Comparison of ENCODE assay signal across 29 cellular contexts in the genomic region with DNA sequence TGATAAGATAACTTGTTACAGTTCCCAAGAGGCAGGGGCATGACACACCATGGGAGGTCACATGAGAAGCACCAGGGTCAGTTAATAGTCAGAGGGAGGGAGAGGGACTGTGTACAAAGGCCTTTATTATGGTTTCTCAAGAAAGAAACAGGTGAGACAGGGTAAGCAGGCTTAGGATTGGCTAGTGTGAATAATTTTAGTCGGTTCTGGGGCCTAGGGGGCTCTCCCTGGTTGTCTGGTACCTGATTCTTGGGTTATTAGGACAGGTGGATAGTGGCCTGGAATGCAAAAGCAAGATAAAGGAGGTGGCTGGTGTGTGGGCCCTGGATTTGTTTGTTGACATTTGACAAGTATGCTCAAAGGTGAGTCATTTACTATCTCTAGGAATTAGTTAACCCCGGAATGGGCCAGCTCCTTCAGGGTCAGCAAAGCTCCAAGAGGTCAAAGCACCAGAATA. TPM values are rescaled to one million over a fixed set of nuclear protein-coding genes. Genes with fewer than 3 reads are reported as not detected.
DNase-seq lines count a peak whose midpoint lies in the region; ATAC-seq and TF ChIP-seq lines count a peak whose summit lies in the region.
"Had no signal": no experiment of that assay in that cellular context is flagged by ENCODE, and none has a peak within 500 bp of the region (broad histone marks: within the 10 kb centered on the region; RNA-seq: fewer than 3 reads in every experiment).

No MANE protein-coding gene starts in this region.

- no peak overlapping the region for H3K4me3 ChIP-seq in right atrium auricular region
- H3K4me3 ChIP-seq in Panc1 (ENCODE audit: low read depth in 2 of 2, low read length in 2 of 2): no peak overlapping the region
- H3K4me3 ChIP-seq in CD8-positive, alpha-beta T cell (ENCODE audit: low read depth, low read length): no peak overlapping the region
- no peak overlapping the region for H3K4me3 ChIP-seq in BE2C (ENCODE audit: low read depth, low read length)
- H3K4me3 ChIP-seq: ascending aorta, SJSA1, spleen, thyroid gland had no signal

- H3K4me3 Mint-ChIP-seq in activated naive CD8-positive, alpha-beta T cell treated with anti-CD3 and anti-CD28 coated beads, Interleukin-2, amount 50 U/mL, for 24 hours: no peak overlapping the region
- no peak overlapping the region for H3K4me3 Mint-ChIP-seq in CD8-positive, alpha-beta T cell
- H3K4me3 Mint-ChIP-seq: dendritic cell treated with granulocyte-macrophage colony-stimulating factor and Interleukin-4, amounts not matched to agents 40 ng/mL and 50 ng/mL, for 4 days; T-helper 1 cell treated with Interleukin-12 subunit alpha and Interleukin-12 subunit beta and Interleukin-4 antibody, amounts not matched to agents 30 μg/mL and 1 μg/mL, for 36 hours had no signal

- in situ Hi-C loops in Panc1 (cut with HindIII; ENCODE audit: low pct_unique_long_range_greater_than_20kb, low sequenced_read_pairs): no loop called here

- H3K27ac Mint-ChIP-seq in activated naive CD8-positive, alpha-beta T cell treated with anti-CD3 and anti-CD28 coated beads, Interleukin-2, amount 50 U/mL, for 24 hours: no peak overlapping the region
- H3K27ac Mint-ChIP-seq in CD8-positive, alpha-beta T cell: no peak overlapping the region
- H3K27ac Mint-ChIP-seq: activated naive CD4-positive, alpha-beta T cell treated with anti-CD3 and anti-CD28 coated beads, Interleukin-2, amount 50 U/mL, for 72 hours; dendritic cell treated with granulocyte-macrophage colony-stimulating factor and Interleukin-4, amounts not matched to agents 40 ng/mL and 50 ng/mL, for 4 days; T-helper 1 cell treated with Interleukin-12 subunit alpha and Interleukin-12 subunit beta and Interleukin-4 antibody, amounts not matched to agents 30 μg/mL and 1 μg/mL, for 36 hours had no signal

- intact Hi-C loops in Right ventricle myocardium superior (cut with DNase I): no loop called here
- intact Hi-C loops in Panc1 (cut with micrococcal nuclease; ENCODE audit: unreplicated experiment): no loop called here
- intact Hi-C loops in CD8-positive, alpha-beta T cell (cut with DNase I, micrococcal nuclease): no loop called here

- no peaks in the 10 kb centered on the region for H3K36me3 ChIP-seq in right atrium auricular region
- H3K36me3 ChIP-seq in Panc1 (ENCODE audit: control insufficient read depth, insufficient read depth, low read length): no peaks in the 10 kb centered on the region
- H3K36me3 ChIP-seq in CD8-positive, alpha-beta T cell (ENCODE audit: insufficient read depth, low read length): no peaks in the 10 kb centered on the region
- H3K36me3 ChIP-seq in BE2C: no peaks in the 10 kb centered on the region
- H3K36me3 ChIP-seq: ascending aorta, neutrophil, SJSA1, spleen, thyroid gland had no signal

- POLR2A ChIA-PET in Panc1 (lab: Charles Lee): no interaction called here
- POLR2A ChIA-PET in CD8-positive, alpha-beta T cell (lab: Charles Lee): no interaction called here

- no peaks in the 10 kb centered on the region for H3K9me3 Mint-ChIP-seq in activated naive CD8-positive, alpha-beta T cell treated with anti-CD3 and anti-CD28 coated beads, Interleukin-2, amount 50 U/mL, for 24 hours
- H3K9me3 Mint-ChIP-seq in CD8-positive, alpha-beta T cell: peaks cover 3% of the 10 kb centered on the region
- H3K9me3 Mint-ChIP-seq: activated naive CD4-positive, alpha-beta T cell treated with anti-CD3 and anti-CD28 coated beads, Interleukin-2, amount 50 U/mL, for 72 hours; T-helper 1 cell treated with Interleukin-12 subunit alpha and Interleukin-12 subunit beta and Interleukin-4 antibody, amounts not matched to agents 30 μg/mL and 1 μg/mL, for 36 hours had no signal

- TF ChIP-seq CTCF in right atrium auricular region (IDR thresholded peaks at IDR 0.05) (no peak), Panc1 (IDR thresholded peaks at IDR 0.05) (no peak), BE2C (IDR thresholded peaks at IDR 0.05; ENCODE audit: low read depth, low read length) (no peak)
- no peak for TF ChIP-seq CTCF in CD8-positive, alpha-beta T cell (IDR thresholded peaks at IDR 0.05)

- BruUV-seq in Panc1 (replicated peaks; lab: Mats Ljungman, UMichigan): no TSS peak

- H3K27ac ChIP-seq in right atrium auricular region (no peak overlapping the region), Panc1 (ENCODE audit: low read length) (no peak overlapping the region)
- H3K27ac ChIP-seq in CD8-positive, alpha-beta T cell (ENCODE audit: low read depth, low read length): no peak overlapping the region
- H3K27ac ChIP-seq: ascending aorta, epithelial cell of prostate, KMS-11, neutrophil, SJSA1, spleen, thyroid gland had no signal

- ATAC-seq in Right ventricle myocardium superior (ENCODE audit: poor library complexity): no peak
- ATAC-seq in Panc1: peak; percentile 53; the same call in 1 of the 2 replicates
- ATAC-seq in activated naive CD8-positive, alpha-beta T cell treated with anti-CD3 and anti-CD28 coated beads, Interleukin-2, amount 50 U/mL, for 24 hours: no peak
- no peak for ATAC-seq in CD8-positive, alpha-beta T cell
- ATAC-seq: activated naive CD4-positive, alpha-beta T cell treated with anti-CD3 and anti-CD28 coated beads, Interleukin-2, amount 50 U/mL, for 72 hours; stimulated activated naive CD8-positive, alpha-beta T cell treated with anti-CD3 and anti-CD28 coated beads, Interleukin-15, Interleukin-2, amounts not matched to agents 100 U/mL and 50 U/mL, for 24 hours had no signal

- peaks cover 2% of the 10 kb centered on the region for H3K4me1 Mint-ChIP-seq in activated naive CD8-positive, alpha-beta T cell treated with anti-CD3 and anti-CD28 coated beads, Interleukin-2, amount 50 U/mL, for 24 hours
- peaks cover 3% of the 10 kb centered on the region for H3K4me1 Mint-ChIP-seq in CD8-positive, alpha-beta T cell (ENCODE audit: low read depth)

- peaks cover 0 to 8% of the 10 kb centered on the region in 2 donors for H3K27me3 ChIP-seq in right atrium auricular region
- H3K27me3 ChIP-seq in Panc1 (ENCODE audit: control insufficient read depth, insufficient read depth, low read length): no peaks in the 10 kb centered on the region
- peaks cover 10% of the 10 kb centered on the region for H3K27me3 ChIP-seq in CD8-positive, alpha-beta T cell (ENCODE audit: insufficient read depth, low read length)
- H3K27me3 ChIP-seq in BE2C: peaks cover 12% of the 10 kb centered on the region

- CTCF ChIA-PET in Panc1 (lab: Charles Lee): no interaction called here
- CTCF ChIA-PET in CD8-positive, alpha-beta T cell (lab: Charles Lee): interaction anchor here (1.0 kb wide), 1 partner anchor 11 kb away, joined by 3 read pairs; no protein-coding TSS in a partner anchor

- H3K27me3 Mint-ChIP-seq in activated naive CD8-positive, alpha-beta T cell treated with anti-CD3 and anti-CD28 coated beads, Interleukin-2, amount 50 U/mL, for 24 hours: peaks cover 44% of the 10 kb centered on the region
- H3K27me3 Mint-ChIP-seq in CD8-positive, alpha-beta T cell (ENCODE audit: low read depth): peaks cover 46% of the 10 kb centered on the region

- peaks cover 3% of the 10 kb centered on the region for H3K36me3 Mint-ChIP-seq in activated naive CD8-positive, alpha-beta T cell treated with anti-CD3 and anti-CD28 coated beads, Interleukin-2, amount 50 U/mL, for 24 hours (ENCODE audit: low read depth)
- H3K36me3 Mint-ChIP-seq in CD8-positive, alpha-beta T cell: no peaks in the 10 kb centered on the region

- DNase-seq in right atrium auricular region (ENCODE audit: low spot score) (peak; percentile 16), Right ventricle myocardium superior (no peak), Panc1 (ENCODE audit: low read depth, low spot score) (no peak), kidney tubule cell (ENCODE audit: low spot score) (peak; percentile 55), HPDE6-E6E7 (ENCODE audit: extremely low spot score) (no peak), BE2C (no peak)
- no peak for DNase-seq in activated naive CD8-positive, alpha-beta T cell treated with anti-CD3 and anti-CD28 coated beads, Interleukin-2, amount 50 U/mL, for 24 hours
- DNase-seq in CD8-positive, alpha-beta T cell: no peak
- DNase-seq: 8988T; activated CD4-positive, alpha-beta T cell treated with anti-CD3 and anti-CD28 coated beads for 4 hours; AML-193; caudate nucleus; EL; NCI-H1048; NCI-H2081; NCI-H345; retina; spleen; stimulated activated CD4-positive, alpha-beta T cell treated with anti-CD3 and anti-CD28 coated beads, Interleukin-4, amount 100 ng/mL, for 1 hour; stimulated activated naive CD8-positive, alpha-beta T cell treated with anti-CD3 and anti-CD28 coated beads, Interleukin-15, Interleukin-2, amounts not matched to agents 100 U/mL and 50 U/mL, for 24 hours; thyroid gland had no signal

- peaks cover 0 to 9% of the 10 kb centered on the region in 2 donors for H3K4me1 ChIP-seq in right atrium auricular region
- H3K4me1 ChIP-seq in Panc1 (ENCODE audit: control insufficient read depth, insufficient read depth, low read length): no peaks in the 10 kb centered on the region
- H3K4me1 ChIP-seq in CD8-positive, alpha-beta T cell (ENCODE audit: insufficient read depth, low read length): no peaks in the 10 kb centered on the region
- no peaks in the 10 kb centered on the region for H3K4me1 ChIP-seq in BE2C
- H3K4me1 ChIP-seq: SJSA1 had no signal

- H3K9me3 ChIP-seq in right atrium auricular region: no peaks in the 10 kb centered on the region
- H3K9me3 ChIP-seq in Panc1 (ENCODE audit: control insufficient read depth, insufficient read depth, low read depth, low read length): no peaks in the 10 kb centered on the region
- no peaks in the 10 kb centered on the region for H3K9me3 ChIP-seq in CD8-positive, alpha-beta T cell (ENCODE audit: low read length)
- peaks cover 3% of the 10 kb centered on the region for H3K9me3 ChIP-seq in BE2C
- H3K9me3 ChIP-seq: ascending aorta, SJSA1, thyroid gland had no signal

RNA-seq across cellular contexts. Expression of a gene that starts 49.4 kb away (rescaled TPM):
- total RNA-seq in right atrium auricular region (10 to 100 TPM; 11.0 to 11.2 TPM), Right ventricle myocardium superior (35.7 TPM), Panc1 (2021; ENCODE audit: unreplicated experiment) (33.1 TPM)
- 26.9 TPM for polyA plus RNA-seq in Panc1 (2012; ENCODE audit: insufficient read length)
- 1 to 10 TPM; 2.1 to 3.4 TPM for total RNA-seq in CD8-positive, alpha-beta T cell
- 19.0 TPM for polyA plus RNA-seq in BE2C (2012; ENCODE audit: insufficient read depth, insufficient read length, low read depth)

Comparison
In these comparisons a context has a peak if more than half of its experiments do, and no peak if none do; other contexts are left out.
1. DNase-seq: peak in right atrium auricular region (single experiment) and kidney tubule cell (single experiment); none in Right ventricle myocardium superior (single experiment), Panc1 (single experiment), activated naive CD8-positive, alpha-beta T cell treated with anti-CD3 and anti-CD28 coated beads, Interleukin-2, amount 50 U/mL, for 24 hours (single experiment), CD8-positive, alpha-beta T cell (0 of 7), HPDE6-E6E7 (single experiment) and BE2C (single experiment).